Comparison of ENCODE assay signal across 1 cellular context in genomic region chr4:186029731-186030421, GRCh38.
TF ChIP-seq lines count a peak whose summit lies in the region.

No MANE protein-coding gene starts in this region.

TF ChIP-seq in GM23338, 12 proteins besides CTCF, POLR2A, EP300 and RAD21 (continued from another document):
- TF ChIP-seq ZNF462 (CRISPR knock-in tag; IDR thresholded peaks at IDR 0.05) (no peak), EZH2 (IDR thresholded peaks at IDR 0.05; ENCODE audit: low read depth, unreplicated experiment) (no peak), CREB1 (CRISPR knock-in tag; IDR thresholded peaks at IDR 0.05; ENCODE audit: low read depth) (no peak), EZH2phosphoT487 (IDR thresholded peaks at IDR 0.05; ENCODE audit: unreplicated experiment) (no peak)
